Comparison of ENCODE assay signal across 11 cellular contexts in the genomic region with DNA sequence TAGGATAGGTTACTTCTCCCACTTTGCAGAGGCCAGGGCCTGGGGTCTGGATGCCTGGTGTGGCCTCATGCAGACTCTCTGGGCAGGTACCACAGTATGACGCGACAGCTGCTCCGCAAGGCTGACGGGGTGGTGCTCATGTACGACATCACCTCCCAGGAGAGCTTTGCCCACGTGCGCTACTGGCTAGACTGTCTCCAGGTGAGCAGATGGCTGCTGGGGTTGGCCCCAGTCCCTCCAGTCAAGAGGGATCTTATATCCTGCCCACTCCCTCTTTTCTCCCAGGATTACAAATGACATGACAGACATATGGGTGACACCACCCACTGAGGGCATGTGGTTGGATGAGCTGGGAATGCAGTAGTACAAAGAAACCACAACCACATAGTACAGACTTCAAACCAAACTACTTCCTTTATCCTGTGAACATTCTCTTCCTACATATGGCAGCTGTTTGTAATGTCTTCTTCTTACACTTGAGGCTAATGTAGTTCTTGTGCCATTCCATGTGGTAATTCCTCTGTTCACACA. TPM values are rescaled to one million over a fixed set of nuclear protein-coding genes. Genes with fewer than 3 reads are reported as not detected.
DNase-seq lines count a peak whose midpoint lies in the region; ATAC-seq and TF ChIP-seq lines count a peak whose summit lies in the region.
"Had no signal": no experiment of that assay in that cellular context is flagged by ENCODE, and none has a peak within 500 bp of the region (broad histone marks: within the 10 kb centered on the region; RNA-seq: fewer than 3 reads in every experiment).

No MANE protein-coding gene starts in this region.

- H3K4me2 ChIP-seq in IMR-90 (ENCODE audit: low read depth, low read length) = no peak overlapping the region

- H4K20me1 ChIP-seq in IMR-90 (ENCODE audit: insufficient read depth, low read length) = peaks cover 5% of the 10 kb centered on the region; the same call in 1 of the 2 replicates

- no peak overlapping the region for H2AK9ac ChIP-seq in IMR-90 (replicated peaks; ENCODE audit: low read depth, low read length, poor library complexity)

- H3K4me1 ChIP-seq in IMR-90 (ENCODE audit: control insufficient read depth, insufficient read depth, low read length) = no peaks in the 10 kb centered on the region

- no peak overlapping the region for H2AK5ac ChIP-seq in IMR-90 (ENCODE audit: low read depth, low read length)

- no peak for TF ChIP-seq POLR2A in IMR-90 (IDR thresholded peaks at IDR 0.05; ENCODE audit: low read depth, low read length)

- H2BK120ac ChIP-seq in IMR-90 (ENCODE audit: low read depth, low read length) = no peak overlapping the region

- H3K9me1 ChIP-seq in IMR-90 (ENCODE audit: insufficient read depth, low read length) = no peaks in the 10 kb centered on the region

- H3K36me3 ChIP-seq in IMR-90 (ENCODE audit: control insufficient read depth, insufficient read depth, low read length) = no peaks in the 10 kb centered on the region

- POLR2A ChIA-PET in IMR-90 (lab: Charles Lee; ENCODE audit: unreplicated experiment) = no interaction called here

- in situ Hi-C loops in IMR-90 (cut with MboI; ENCODE audit: low sequenced_read_pairs) = no loop called here

- DNase-seq in DMS53 (lab: John Stamatoyannopoulos, UW) (peak; percentile 30), DMS53 treated with DMSO at 0.1 percent for 48 hours (lab: John Stamatoyannopoulos, UW; ENCODE audit: unreplicated experiment) (no peak), IMR-90 (peak; percentile 29), SIG-M5 (lab: John Stamatoyannopoulos, UW) (peak; percentile 71), left colon (peak in 1 of 2 donors; percentile 10), midbrain (lab: John Stamatoyannopoulos, UW) (no peak), nucleus accumbens (lab: John Stamatoyannopoulos, UW) (no peak)

- no peak overlapping the region for H2AFZ ChIP-seq in IMR-90 (replicated peaks; ENCODE audit: low read length, poor library complexity)

- no peak overlapping the region for H2BK5ac ChIP-seq in IMR-90 (ENCODE audit: low read depth, low read length, poor library complexity, severe bottlenecking)

- BruUV-seq in IMR-90 (replicated peaks; lab: Mats Ljungman, UMichigan) = no TSS peak

- intact Hi-C loops in IMR-90 (cut with micrococcal nuclease) = no loop called here
- intact Hi-C loops in left colon (cut with DNase I, micrococcal nuclease) = no loop called here

- H4K8ac ChIP-seq in IMR-90 (ENCODE audit: low read depth in 2 of 2, low read length in 2 of 2) = no peak overlapping the region

- H3K18ac ChIP-seq in IMR-90 (ENCODE audit: low read depth, low read length) = no peak overlapping the region

- TF ChIP-seq RAD21 in IMR-90 (IDR thresholded peaks at IDR 0.05; ENCODE audit: low read length) = no peak

- dilution Hi-C loops in IMR-90 (cut with HindIII; ENCODE audit: low sequenced_read_pairs, unreplicated experiment) = no loop called here

- no peak overlapping the region for H4K5ac ChIP-seq in IMR-90 (ENCODE audit: low read depth, low read length)

- no peak overlapping the region for H3K27ac ChIP-seq in IMR-90 (ENCODE audit: insufficient read depth, low read length)
- H3K27ac ChIP-seq: 22Rv1 had no signal

- H3K79me1 ChIP-seq in IMR-90 (ENCODE audit: low read depth in 1 of 2, low read length in 2 of 2) = no peaks in the 10 kb centered on the region

- no peak overlapping the region; the same call in 1 of the 2 replicates for H3K23ac ChIP-seq in IMR-90 (ENCODE audit: low read depth, low read length)

- 93% methylated on average over 4 of the region's 7 CpGs; no CpG with 5 or more reads in 1 of the 2 experiments for WGBS in IMR-90 (ENCODE audit: extremely low coverage in 2 of 2, insufficient read length in 1 of 2), 2 experiments

- H2BK20ac ChIP-seq in IMR-90 (ENCODE audit: low read depth, low read length) = no peak overlapping the region

- ATAC-seq in IMR-90 (ENCODE audit: low read depth) = no peak
- peak; percentile 11 for ATAC-seq in left colon
- ATAC-seq in HG02678 (IDR thresholded peaks at IDR 0.05; ENCODE audit: unreplicated experiment) = no peak

- no peak overlapping the region for H2BK15ac ChIP-seq in IMR-90 (ENCODE audit: low read depth, low read length)

- H3K4ac ChIP-seq in IMR-90 (ENCODE audit: low read depth, low read length) = no peak overlapping the region

- H3K9me3 ChIP-seq in IMR-90 (ENCODE audit: control insufficient read depth, insufficient read depth, low read length) = no peaks in the 10 kb centered on the region

- CTCF ChIA-PET in IMR-90 (lab: Yijun Ruan, JAX) = no interaction called here

- H3K27me3 ChIP-seq in IMR-90 (ENCODE audit: control insufficient read depth, insufficient read depth, low read length) = peaks cover 4% of the 10 kb centered on the region; the same call in 1 of the 2 replicates

- H3K14ac ChIP-seq in IMR-90 (replicated peaks; ENCODE audit: low read depth, low read length) = no peak overlapping the region; the same call in 1 of the 2 replicates

- no peak overlapping the region for H4K91ac ChIP-seq in IMR-90 (ENCODE audit: insufficient read depth, low read depth, low read length)

- H3K56ac ChIP-seq in IMR-90 (ENCODE audit: extremely low read depth, insufficient read depth, low read length) = no peak overlapping the region

- H3K4me3 ChIP-seq in IMR-90 (ENCODE audit: insufficient read depth, low read depth, low read length) = no peak overlapping the region

- no peak for TF ChIP-seq CTCF in IMR-90 (conservative IDR thresholded peaks at IDR 0.05; ENCODE audit: low read depth, low read length)

- no peak overlapping the region for H3K9ac ChIP-seq in IMR-90 (ENCODE audit: low read depth, low read length)

TF ChIP-seq in IMR-90, 13 proteins besides CTCF, POLR2A, EP300 and RAD21:
- no peak for TF ChIP-seq BHLHE40 (IDR thresholded peaks at IDR 0.05; ENCODE audit: low read depth, low read length)
- no peak for TF ChIP-seq SMC3 (IDR thresholded peaks at IDR 0.05; ENCODE audit: low read depth, low read length)
- no peak for TF ChIP-seq MAFK (IDR thresholded peaks at IDR 0.05; ENCODE audit: low read depth, low read length)
- no peak for TF ChIP-seq MXI1 (IDR thresholded peaks at IDR 0.05; ENCODE audit: borderline replicate concordance, low read depth, low read length)
- TF ChIP-seq, protein P1, sequence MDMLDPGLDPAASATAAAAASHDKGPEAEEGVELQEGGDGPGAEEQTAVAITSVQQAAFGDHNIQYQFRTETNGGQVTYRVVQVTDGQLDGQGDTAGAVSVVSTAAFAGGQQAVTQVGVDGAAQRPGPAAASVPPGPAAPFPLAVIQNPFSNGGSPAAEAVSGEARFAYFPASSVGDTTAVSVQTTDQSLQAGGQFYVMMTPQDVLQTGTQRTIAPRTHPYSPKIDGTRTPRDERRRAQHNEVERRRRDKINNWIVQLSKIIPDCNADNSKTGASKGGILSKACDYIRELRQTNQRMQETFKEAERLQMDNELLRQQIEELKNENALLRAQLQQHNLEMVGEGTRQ (IDR thresholded peaks at IDR 0.05; ENCODE audit: low read depth, low read length) = no peak
- no peak for TF ChIP-seq NFE2L2 (IDR thresholded peaks at IDR 0.05; ENCODE audit: low read depth, low read length)

RNA-seq across cellular contexts. Expression of gene RAB44, which starts 29.9 kb away (rescaled TPM):
- not detected in 2 replicates for total RNA-seq in IMR-90 (2012; rRNA removed)
- polyA plus RNA-seq in IMR-90 (2012; rRNA removed) = 0.03 and 0.06 TPM in 2 replicates
- 0.01 TPM in 1 of 2 replicates, not detected in the other for polyA plus RNA-seq in IMR-90 (2012; cell fraction: cytosol; rRNA removed)
- 0.35 and 0.36 TPM in 2 replicates for polyA plus RNA-seq in IMR-90 (2012; cell fraction: nucleus; rRNA removed; ENCODE audit: low replicate concordance)
- under 1 TPM; 0.09 to 0.42 TPM for total RNA-seq in left colon
- total RNA-seq: activated CD8-positive, alpha-beta memory T cell treated with anti-CD3 and anti-CD28 coated beads for 36 hours; NCI-H460 had no signal

RNA-seq across cellular contexts. Expression of gene CDKN1A, which starts 49.0 kb away (rescaled TPM):
- 155 and 171 TPM in 2 replicates for total RNA-seq in IMR-90 (2012; rRNA removed)
- polyA plus RNA-seq in IMR-90 (2012; rRNA removed) = 558 and 576 TPM in 2 replicates
- 616 and 909 TPM in 2 replicates for polyA plus RNA-seq in IMR-90 (2012; cell fraction: cytosol; rRNA removed)
- polyA plus RNA-seq in IMR-90 (2012; cell fraction: nucleus; rRNA removed; ENCODE audit: low replicate concordance) = 366 and 434 TPM in 2 replicates
- 100 to 1,000 TPM; 264 to 383 TPM for total RNA-seq in left colon

Comparison
In these comparisons a context has a peak if more than half of its experiments do, and no peak if none do; other contexts are left out.
1. DNase-seq: peak in DMS53 (single experiment), IMR-90 (single experiment) and SIG-M5 (single experiment); none in DMS53 treated with DMSO at 0.1 percent for 48 hours (single experiment), midbrain (single experiment) and nucleus accumbens (0 of 56).